Comparison of ENCODE assay signal across 1 cellular context in genomic region chr18:55024568-55024967, GRCh38.
TF ChIP-seq lines count a peak whose summit lies in the region.

No MANE protein-coding gene starts in this region.

TF ChIP-seq in GM23338, 12 proteins besides CTCF, POLR2A, EP300 and RAD21 (continued from another document):
- TF ChIP-seq EZH2phosphoT487 (IDR thresholded peaks at IDR 0.05; ENCODE audit: unreplicated experiment), result no peak
- TF ChIP-seq ZNF331 (CRISPR knock-in tag; IDR thresholded peaks at IDR 0.05; ENCODE audit: low read depth), result no peak
- no peak for TF ChIP-seq EZH2 (IDR thresholded peaks at IDR 0.05; ENCODE audit: low read depth, unreplicated experiment)
- no peak for TF ChIP-seq REST (IDR thresholded peaks at IDR 0.05; ENCODE audit: unreplicated experiment)
- TF ChIP-seq ZNF114 (CRISPR knock-in tag; IDR thresholded peaks at IDR 0.05), result no peak
- no peak for TF ChIP-seq NANOG (IDR thresholded peaks at IDR 0.05; ENCODE audit: borderline replicate concordance)
- no peak for TF ChIP-seq ETS1 (IDR thresholded peaks at IDR 0.05)
- TF ChIP-seq STAT1 (IDR thresholded peaks at IDR 0.05; ENCODE audit: unreplicated experiment), result no peak
TF ChIP-seq in GM23338: peak in this region for 0.
